ENCODE assay signal across 9 cellular contexts in genomic region chr7:95718556-95719410, GRCh38. TPM values are rescaled to one million over a fixed set of nuclear protein-coding genes. Genes with fewer than 3 reads are reported as not detected.
DNase-seq lines count a peak whose midpoint lies in the region; ATAC-seq and TF ChIP-seq lines count a peak whose summit lies in the region.
"Had no signal": no experiment of that assay in that cellular context is flagged by ENCODE, and none has a peak within 500 bp of the region (broad histone marks: within the 10 kb centered on the region; RNA-seq: fewer than 3 reads in every experiment).

No MANE protein-coding gene starts in this region.

- CTCF ChIA-PET in HCT116 (lab: Charles Lee) = interaction anchor here (0.8 to 1.1 kb wide), 3 partner anchors 148 to 197 kb away, joined by 3 to 11 read pairs (median 5); no protein-coding TSS in a partner anchor
- CTCF ChIA-PET in activated CD8-positive, alpha-beta memory T cell treated with anti-CD3 and anti-CD28 coated beads, Interleukin-2, amount 10 ng/mL, durations not matched to agents 7 days and 5 days (lab: Charles Lee) = no interaction called here

- H2AFZ ChIP-seq in HCT116 (ENCODE audit: low read depth, low read length, poor library complexity, severe bottlenecking) (no peak overlapping the region), hepatocyte (no peak overlapping the region)

- RAD21 ChIA-PET in HCT116 (lab: Charles Lee; ENCODE audit: low non-redundant PET in 1 of 2, low total read pairs in 2 of 2, uncharacterized antibody in 2 of 2, unreplicated experiment in 2 of 2) = interaction anchor here in 1 of 2 experiments (1.0 kb wide), 1 partner anchor 152 kb away, joined by 3 read pairs; no protein-coding TSS in a partner anchor

- no peaks in the 10 kb centered on the region for H3K9me3 Mint-ChIP-seq in activated CD8-positive, alpha-beta memory T cell treated with anti-CD3 and anti-CD28 coated beads, Interleukin-2, amount 10 ng/mL, durations not matched to agents 7 days and 5 days (ENCODE audit: low read depth)

- H3K27ac ChIP-seq in HCT116 (ENCODE audit: low read depth, low read length) (no peak overlapping the region), hepatocyte (no peak overlapping the region)

- H3K36me3 Mint-ChIP-seq in activated CD8-positive, alpha-beta memory T cell treated with anti-CD3 and anti-CD28 coated beads, Interleukin-2, amount 10 ng/mL, durations not matched to agents 7 days and 5 days = no peaks in the 10 kb centered on the region

- no TSS peak for BruUV-seq in HCT116 (replicated peaks; lab: Mats Ljungman, UMichigan)

- H3K9me3 ChIP-seq in HCT116 (ENCODE audit: control insufficient read depth in 1 of 2, insufficient read depth in 1 of 2, low read depth in 1 of 2, low read length in 2 of 2) = no peaks in the 10 kb centered on the region
- no peaks in the 10 kb centered on the region for H3K9me3 ChIP-seq in hepatocyte (ENCODE audit: low read depth)

- 51% methylated on average over 6 of the region's 6 CpGs for WGBS in hepatocyte (ENCODE audit: low lambda C conversion rate, missing lambda C conversion rate)

- no peaks in the 10 kb centered on the region for H3K36me3 ChIP-seq in HCT116 (ENCODE audit: control insufficient read depth in 1 of 2, insufficient read depth in 2 of 2, low read length in 2 of 2)
- no peaks in the 10 kb centered on the region for H3K36me3 ChIP-seq in hepatocyte (replicated peaks; ENCODE audit: insufficient read depth, low read depth)

- H3K9ac ChIP-seq in HCT116 (ENCODE audit: low read length) = no peak overlapping the region

- TF ChIP-seq CTCF in HCT116 (IDR thresholded peaks at IDR 0.05 in 2 of 3, conservative IDR thresholded peaks at IDR 0.05 in 1 of 3; ENCODE audit: borderline replicate concordance in 1 of 3, insufficient read depth in 1 of 3, low read depth in 2 of 3, low read length in 2 of 3) = peak; percentile 38 to 56 (median 41); a peak in 4 of 6 replicates
- TF ChIP-seq CTCF in hepatocyte (IDR thresholded peaks at IDR 0.05; ENCODE audit: poor library complexity) = peak; percentile 65

- DNase-seq in AG20443 (ENCODE audit: low spot score) (peak; percentile 34), HCT116 (ENCODE audit: low read depth, low spot score) (peak; percentile 7), RKO (ENCODE audit: low spot score) (peak; percentile 72), hepatocyte (ENCODE audit: low spot score) (no peak), UCSD-AML1 (lab: John Stamatoyannopoulos, UW; ENCODE audit: unreplicated experiment) (no peak), NCI-H226 (no peak)
- no peak for DNase-seq in activated CD8-positive, alpha-beta memory T cell treated with anti-CD3 and anti-CD28 coated beads, Interleukin-2, amount 10 ng/mL, durations not matched to agents 7 days and 5 days
- DNase-seq: activated CD4-positive, CD25-positive, alpha-beta regulatory T cell treated with anti-CD3 and anti-CD28 coated beads, Interleukin-2, amount 50 U/mL, for 72 hours had no signal

- POLR2A ChIA-PET in HCT116 (lab: Charles Lee) = no interaction called here

- peak; percentile 65 for TF ChIP-seq RAD21 in HCT116 (IDR thresholded peaks at IDR 0.05; ENCODE audit: low read depth)

- H3K27me3 ChIP-seq in HCT116 (ENCODE audit: insufficient read depth, low read length) = peaks cover 11% of the 10 kb centered on the region; the same call in 1 of the 2 replicates
- peaks cover 3% of the 10 kb centered on the region for H3K27me3 ChIP-seq in hepatocyte

- H3K4me1 ChIP-seq in HCT116 (ENCODE audit: control insufficient read depth in 1 of 2, insufficient read depth in 2 of 2, low read length in 2 of 2) (no peaks in the 10 kb centered on the region), hepatocyte (ENCODE audit: insufficient read depth) (no peaks in the 10 kb centered on the region)

- H4K20me1 ChIP-seq in HCT116 (ENCODE audit: insufficient read depth) (no peaks in the 10 kb centered on the region), hepatocyte (ENCODE audit: insufficient read depth, poor library complexity, severe bottlenecking) (no peaks in the 10 kb centered on the region)

- H3K79me2 ChIP-seq in HCT116 (ENCODE audit: insufficient read depth, low read length) (no peaks in the 10 kb centered on the region), hepatocyte (no peaks in the 10 kb centered on the region)

- no peaks in the 10 kb centered on the region for H3K4me1 Mint-ChIP-seq in activated CD8-positive, alpha-beta memory T cell treated with anti-CD3 and anti-CD28 coated beads, Interleukin-2, amount 10 ng/mL, durations not matched to agents 7 days and 5 days

- no peak overlapping the region for H3K4me2 ChIP-seq in HCT116 (ENCODE audit: low read length)
- H3K4me2 ChIP-seq in hepatocyte = no peak overlapping the region

- H3K4me3 ChIP-seq in HCT116 (replicated peaks in 1 of 2; ENCODE audit: low read depth in 1 of 2, low read length in 2 of 2) (no peak overlapping the region), hepatocyte (no peak overlapping the region)

- ATAC-seq in HCT116 (peak; percentile 58), HG02763 (IDR thresholded peaks at IDR 0.05; ENCODE audit: unreplicated experiment) (no peak)
- ATAC-seq in activated CD8-positive, alpha-beta memory T cell treated with anti-CD3 and anti-CD28 coated beads, Interleukin-2, amount 10 ng/mL, durations not matched to agents 7 days and 5 days = no peak

- intact Hi-C loops in HCT116 (cut with micrococcal nuclease) = loop anchor here (10.0 kb wide), 1 partner anchor 1466 kb away; no protein-coding TSS in a partner anchor

- H3K27ac Mint-ChIP-seq in activated CD8-positive, alpha-beta memory T cell treated with anti-CD3 and anti-CD28 coated beads, Interleukin-2, amount 10 ng/mL, durations not matched to agents 7 days and 5 days = no peak overlapping the region

- H3K9me2 ChIP-seq in HCT116 (ENCODE audit: insufficient read depth) (no peaks in the 10 kb centered on the region), hepatocyte (replicated peaks; ENCODE audit: insufficient read depth) (no peaks in the 10 kb centered on the region)

- no peaks in the 10 kb centered on the region for H3K27me3 Mint-ChIP-seq in activated CD8-positive, alpha-beta memory T cell treated with anti-CD3 and anti-CD28 coated beads, Interleukin-2, amount 10 ng/mL, durations not matched to agents 7 days and 5 days

- no peak overlapping the region for H3K4me3 Mint-ChIP-seq in activated CD8-positive, alpha-beta memory T cell treated with anti-CD3 and anti-CD28 coated beads, Interleukin-2, amount 10 ng/mL, durations not matched to agents 7 days and 5 days

- no peak for TF ChIP-seq POLR2A in HCT116 (IDR thresholded peaks at IDR 0.05; ENCODE audit: borderline replicate concordance, extremely low read depth, insufficient read depth, insufficient read length)

TF ChIP-seq in HCT116, 20 proteins besides CTCF, POLR2A, EP300 and RAD21:
- no peak for TF ChIP-seq MAX (IDR thresholded peaks at IDR 0.05)
- no peak for TF ChIP-seq TCF7L2 (IDR thresholded peaks at IDR 0.05; ENCODE audit: borderline replicate concordance, extremely low read depth, insufficient read depth, insufficient read length)
- no peak for TF ChIP-seq SRF (IDR thresholded peaks at IDR 0.05; ENCODE audit: low read depth)
- no peak for TF ChIP-seq FOSL1 (IDR thresholded peaks at IDR 0.05; ENCODE audit: low read depth)

RNA-seq across cellular contexts. Expression of gene DYNC1I1, which starts 53.6 kb away (rescaled TPM):
- total RNA-seq in HCT116 (2021; ENCODE audit: unreplicated experiment) (not detected), hepatocyte (2.5 and 4.6 TPM in 2 replicates)
- 0.04 and 0.08 TPM in 2 replicates for polyA plus RNA-seq in HCT116 (2012)
- polyA plus RNA-seq in hepatocyte = 3.7 and 5.6 TPM in 2 replicates
- total RNA-seq in activated CD8-positive, alpha-beta memory T cell treated with anti-CD3 and anti-CD28 coated beads, Interleukin-2, amount 10 ng/mL, durations not matched to agents 7 days and 5 days = not detected

Comparison
In these comparisons a context has a peak if more than half of its experiments do, and no peak if none do; other contexts are left out.
1. DNase-seq: peak in AG20443 (single experiment), HCT116 (single experiment) and RKO (single experiment); none in hepatocyte (single experiment), activated CD8-positive, alpha-beta memory T cell treated with anti-CD3 and anti-CD28 coated beads, Interleukin-2, amount 10 ng/mL, durations not matched to agents 7 days and 5 days (single experiment), UCSD-AML1 (single experiment) and NCI-H226 (single experiment).